Comparison of ENCODE assay signal across 1 cellular context in genomic region chr16:68013440-68013839, GRCh38.
TF ChIP-seq lines count a peak whose summit lies in the region.

No MANE protein-coding gene starts in this region.

TF ChIP-seq in H1, 55 proteins besides CTCF, POLR2A, EP300 and RAD21:
- TF ChIP-seq CHD7 (IDR thresholded peaks at IDR 0.05; ENCODE audit: insufficient replicate concordance, low read length) (no peak), EGR1 (IDR thresholded peaks at IDR 0.05; ENCODE audit: borderline replicate concordance, low read depth, low read length) (no peak), ASH2L (IDR thresholded peaks at IDR 0.05; ENCODE audit: low read length) (no peak), HDAC6 (IDR thresholded peaks at IDR 0.05; ENCODE audit: low read depth, low read length) (no peak), KDM4A (IDR thresholded peaks at IDR 0.05; ENCODE audit: low read depth, low read length, severe bottlenecking) (no peak), USF2 (IDR thresholded peaks at IDR 0.05; ENCODE audit: low read length) (no peak), RFX5 (IDR thresholded peaks at IDR 0.05; ENCODE audit: borderline replicate concordance, low read depth, low read length) (no peak), MAFK (IDR thresholded peaks at IDR 0.05; ENCODE audit: low read depth, low read length) (no peak), GABPA (IDR thresholded peaks at IDR 0.05; ENCODE audit: borderline replicate concordance, insufficient read depth, low read length) (no peak), ZNF274 (IDR thresholded peaks at IDR 0.05; ENCODE audit: borderline replicate concordance, extremely low read depth, low read length) (no peak), CEBPB (IDR thresholded peaks at IDR 0.05; ENCODE audit: low read depth, low read length) (no peak), CBX5 (IDR thresholded peaks at IDR 0.05; ENCODE audit: low read depth, low read length) (no peak), RXRA (IDR thresholded peaks at IDR 0.05; ENCODE audit: insufficient read depth, low read depth, low read length) (no peak), SIX5 (IDR thresholded peaks at IDR 0.05; ENCODE audit: low read depth, low read length) (no peak), SIN3A (conservative IDR thresholded peaks at IDR 0.05 in 1 of 2, IDR thresholded peaks at IDR 0.05 in 1 of 2; ENCODE audit: low read depth in 1 of 2, low read length in 2 of 2) (no peak), BACH1 (IDR thresholded peaks at IDR 0.05; ENCODE audit: low read length) (no peak), FOSL1 (IDR thresholded peaks at IDR 0.05; ENCODE audit: insufficient read depth, low read depth, low read length) (no peak), JUND (IDR thresholded peaks at IDR 0.05; ENCODE audit: low read length) (no peak)
